ENCODE assay signal across 26 cellular contexts in the genomic region with DNA sequence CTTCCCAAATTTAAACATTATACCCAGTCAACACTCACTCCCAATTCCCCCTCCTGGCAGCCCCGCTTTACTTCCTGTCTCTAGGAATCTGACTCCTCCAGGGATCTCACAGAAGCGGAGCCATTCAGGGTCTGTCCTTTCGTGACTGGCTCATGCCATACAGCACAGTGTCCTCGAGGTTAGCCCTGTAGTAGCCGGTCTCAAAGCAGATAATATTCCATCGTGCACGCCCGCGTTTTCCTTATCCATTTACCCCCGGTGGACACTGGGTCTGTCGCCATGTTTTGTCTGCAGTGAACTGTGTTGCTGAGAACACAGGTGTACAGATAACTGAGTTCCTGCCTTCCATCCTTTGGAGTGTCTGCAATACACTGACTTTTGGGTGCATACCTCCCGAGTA.
A peak's percentile ranks its signal among the peaks of the same experiment; 100 is the strongest.
DNase-seq lines count a peak whose midpoint lies in the region; ATAC-seq and TF ChIP-seq lines count a peak whose summit lies in the region.
"Had no signal": no experiment of that assay in that cellular context is flagged by ENCODE, and none has a peak within 500 bp of the region (broad histone marks: within the 10 kb centered on the region; RNA-seq: fewer than 3 reads in every experiment).

No MANE protein-coding gene starts in this region.

- H3K4me1 ChIP-seq in right atrium auricular region (no peaks in the 10 kb centered on the region), lower lobe of right lung (no peaks in the 10 kb centered on the region)

- H3K27me3 ChIP-seq in right atrium auricular region (no peaks in the 10 kb centered on the region), lower lobe of right lung (ENCODE audit: low read depth) (peaks cover 14% of the 10 kb centered on the region)
- H3K27me3 ChIP-seq in CD4-positive, alpha-beta T cell (ENCODE audit: control insufficient read depth, insufficient read depth, low read length), result peaks cover 5% of the 10 kb centered on the region

- no peaks in the 10 kb centered on the region for H3K36me3 ChIP-seq in right atrium auricular region
- H3K36me3 ChIP-seq in lower lobe of right lung, result no peaks in the 10 kb centered on the region

- no peaks in the 10 kb centered on the region for H3K36me3 Mint-ChIP-seq in osteocyte (ENCODE audit: unreplicated experiment)
- no peaks in the 10 kb centered on the region for H3K36me3 Mint-ChIP-seq in CD4-positive, alpha-beta T cell (ENCODE audit: low read depth)
- H3K36me3 Mint-ChIP-seq: CD8-positive, alpha-beta memory T cell had no signal

- POLR2A ChIA-PET in CD4-positive, alpha-beta T cell (lab: Charles Lee), result no interaction called here

- H3K27ac Mint-ChIP-seq in osteocyte (ENCODE audit: unreplicated experiment), result no peak overlapping the region
- no peak overlapping the region for H3K27ac Mint-ChIP-seq in CD4-positive, alpha-beta T cell
- H3K27ac Mint-ChIP-seq: B cell; CD8-positive, alpha-beta memory T cell; IgD-negative memory B cell had no signal

- H3K4me3 Mint-ChIP-seq in osteocyte (ENCODE audit: unreplicated experiment), result no peak overlapping the region
- H3K4me3 Mint-ChIP-seq in CD4-positive, alpha-beta T cell, result no peak overlapping the region
- H3K4me3 Mint-ChIP-seq: B cell; CD8-positive, alpha-beta memory T cell; IgD-negative memory B cell had no signal

- no peaks in the 10 kb centered on the region for H3K9me3 Mint-ChIP-seq in osteocyte (ENCODE audit: unreplicated experiment)
- no peaks in the 10 kb centered on the region for H3K9me3 Mint-ChIP-seq in CD4-positive, alpha-beta T cell
- H3K9me3 Mint-ChIP-seq: CD8-positive, alpha-beta memory T cell; IgD-negative memory B cell had no signal

- CTCF ChIA-PET in CD4-positive, alpha-beta T cell (lab: Charles Lee), result no interaction called here

- intact Hi-C loops in Right ventricle myocardium superior (cut with DNase I) (no loop called here), lower lobe of right lung (cut with DNase I) (no loop called here)
- intact Hi-C loops in CD4-positive, alpha-beta T cell (cut with DNase I, micrococcal nuclease), result no loop called here

- DNase-seq in right atrium auricular region (ENCODE audit: low spot score), result peak; percentile 40
- no peak for DNase-seq in Right ventricle myocardium superior
- peak; percentile 51 for DNase-seq in islet precursor cell
- DNase-seq in osteocyte (ENCODE audit: extremely low spot score, unreplicated experiment), result peak; percentile 79
- no peak for DNase-seq in lower lobe of right lung
- no peak for DNase-seq in CD4-positive, alpha-beta T cell
- DNase-seq: CD8-positive, alpha-beta memory T cell; DMS 273 treated with DMSO at 0.1 percent for 48 hours; DMS79 treated with DMSO at 0.1 percent for 48 hours; GF-D8; MM.1S; NCI-H1417; NCI-H1694 treated with DMSO at 0.1 percent for 48 hours; NCI-H2081; NCI-H2227 treated with DMSO at 0.1 percent for 48 hours; NCI-H510A; NCI-H69; SIG-M5 had no signal

- no peak for TF ChIP-seq CTCF in right atrium auricular region (IDR thresholded peaks at IDR 0.05)
- no peak for TF ChIP-seq CTCF in osteocyte (IDR thresholded peaks at IDR 0.05)
- no peak for TF ChIP-seq CTCF in lower lobe of right lung (IDR thresholded peaks at IDR 0.05)
- TF ChIP-seq CTCF in CD4-positive, alpha-beta T cell (IDR thresholded peaks at IDR 0.05), result no peak

- H3K4me3 ChIP-seq in right atrium auricular region (no peak overlapping the region), lower lobe of right lung (no peak overlapping the region)
- H3K4me3 ChIP-seq: SK-N-MC had no signal

- ATAC-seq in Right ventricle myocardium superior (ENCODE audit: poor library complexity) (no peak), lower lobe of right lung (no peak), HG03196 (IDR thresholded peaks at IDR 0.05; ENCODE audit: unreplicated experiment) (no peak), HG02884 (IDR thresholded peaks at IDR 0.05; ENCODE audit: unreplicated experiment) (no peak)
- ATAC-seq in CD4-positive, alpha-beta T cell (ENCODE audit: poor library complexity), result no peak

- H3K27me3 Mint-ChIP-seq in osteocyte (ENCODE audit: unreplicated experiment), result peaks cover 29% of the 10 kb centered on the region
- peaks cover 22% of the 10 kb centered on the region for H3K27me3 Mint-ChIP-seq in CD4-positive, alpha-beta T cell

- no peaks in the 10 kb centered on the region for H3K9me3 ChIP-seq in right atrium auricular region
- no peaks in the 10 kb centered on the region for H3K9me3 ChIP-seq in lower lobe of right lung
- H3K9me3 ChIP-seq in CD4-positive, alpha-beta T cell (ENCODE audit: control insufficient read depth, low read length), result no peaks in the 10 kb centered on the region

- no peaks in the 10 kb centered on the region for H3K4me1 Mint-ChIP-seq in osteocyte (ENCODE audit: unreplicated experiment)
- no peaks in the 10 kb centered on the region for H3K4me1 Mint-ChIP-seq in CD4-positive, alpha-beta T cell (ENCODE audit: low read depth)
- H3K4me1 Mint-ChIP-seq: B cell; CD8-positive, alpha-beta memory T cell; IgD-negative memory B cell had no signal

- H3K27ac ChIP-seq in right atrium auricular region, result no peak overlapping the region
- H3K27ac ChIP-seq in lower lobe of right lung, result no peak overlapping the region
- no peak overlapping the region for H3K27ac ChIP-seq in CD4-positive, alpha-beta T cell (ENCODE audit: low read depth, low read length)
- H3K27ac ChIP-seq: 22Rv1, C4-2B, KMS-11, SK-N-MC had no signal

Comparison
In these comparisons a context has a peak if more than half of its experiments do, and no peak if none do; other contexts are left out.
1. DNase-seq: peak in right atrium auricular region (single experiment), islet precursor cell (single experiment) and osteocyte (single experiment); none in Right ventricle myocardium superior (single experiment), lower lobe of right lung (single experiment) and CD4-positive, alpha-beta T cell (0 of 10).